In genomic region chr11:60919956-60920355, GRCh38 we compare ENCODE assay signal across 15 cellular contexts.
DNase-seq lines count a peak whose midpoint lies in the region; ATAC-seq and TF ChIP-seq lines count a peak whose summit lies in the region.
"Had no signal": no experiment of that assay in that cellular context is flagged by ENCODE, and none has a peak within 500 bp of the region (broad histone marks: within the 10 kb centered on the region; RNA-seq: fewer than 3 reads in every experiment).

No MANE protein-coding gene starts in this region.

- H3K9me3 ChIP-seq in OCI-LY3 (ENCODE audit: insufficient read depth, low read length): no peaks in the 10 kb centered on the region
- H3K9me3 ChIP-seq: BLaER1 had no signal

- H3K27me3 Mint-ChIP-seq in dendritic cell treated with granulocyte-macrophage colony-stimulating factor and Interleukin-4, amounts not matched to agents 40 ng/mL and 50 ng/mL, for 4 days: peaks cover 24% of the 10 kb centered on the region

- no peak for ATAC-seq in HG02623 (IDR thresholded peaks at IDR 0.05; ENCODE audit: unreplicated experiment)
- ATAC-seq: Panc1 had no signal

- H3K9ac ChIP-seq in OCI-LY3 (ENCODE audit: low read length): no peak overlapping the region; the same call in 1 of the 2 replicates
- H3K9ac ChIP-seq: BLaER1 had no signal

- H3K27ac Mint-ChIP-seq in dendritic cell treated with granulocyte-macrophage colony-stimulating factor and Interleukin-4, amounts not matched to agents 40 ng/mL and 50 ng/mL, for 4 days: peak overlapping the region; percentile 39

- peak overlapping the region; percentile 43; the same call in 1 of the 2 replicates for H3K27ac ChIP-seq in OCI-LY3 (ENCODE audit: low read length)
- H3K27ac ChIP-seq: BLaER1 had no signal

- H3K27me3 ChIP-seq in OCI-LY3 (ENCODE audit: low read depth, low read length): no peaks in the 10 kb centered on the region

- peaks cover 56% of the 10 kb centered on the region for H3K4me1 ChIP-seq in OCI-LY3 (ENCODE audit: low read length)

- H3K4me1 Mint-ChIP-seq in dendritic cell treated with granulocyte-macrophage colony-stimulating factor and Interleukin-4, amounts not matched to agents 40 ng/mL and 50 ng/mL, for 4 days (ENCODE audit: low read depth): peaks cover 51% of the 10 kb centered on the region

- no peak overlapping the region for H2AFZ ChIP-seq in OCI-LY3 (ENCODE audit: low read depth, low read length)

- peak overlapping the region; percentile 13 for H3K4me3 Mint-ChIP-seq in dendritic cell treated with granulocyte-macrophage colony-stimulating factor and Interleukin-4, amounts not matched to agents 40 ng/mL and 50 ng/mL, for 4 days

- peaks cover 50% of the 10 kb centered on the region for H3K79me2 ChIP-seq in OCI-LY3 (ENCODE audit: low read length)

- no peak for TF ChIP-seq CTCF in OCI-LY3 (IDR thresholded peaks at IDR 0.05; ENCODE audit: low read depth, low read length)

- H3K36me3 Mint-ChIP-seq in dendritic cell treated with granulocyte-macrophage colony-stimulating factor and Interleukin-4, amounts not matched to agents 40 ng/mL and 50 ng/mL, for 4 days (ENCODE audit: low read depth): peaks cover 47% of the 10 kb centered on the region

- peaks cover 43% of the 10 kb centered on the region for H4K20me1 ChIP-seq in OCI-LY3 (ENCODE audit: insufficient read depth, low read length)

- H3K9me3 Mint-ChIP-seq in dendritic cell treated with granulocyte-macrophage colony-stimulating factor and Interleukin-4, amounts not matched to agents 40 ng/mL and 50 ng/mL, for 4 days: no peaks in the 10 kb centered on the region

- peak overlapping the region; percentile 77 for H3K4me2 ChIP-seq in OCI-LY3 (ENCODE audit: low read length)
- H3K4me2 ChIP-seq: BLaER1 had no signal

- intact Hi-C loops in dendritic cell treated with granulocyte-macrophage colony-stimulating factor and Interleukin-4, amounts not matched to agents 40 ng/mL and 50 ng/mL, for 4 days (cut with micrococcal nuclease): no loop called here

- H3K4me3 ChIP-seq in OCI-LY3 (ENCODE audit: low read length): no peak overlapping the region
- H3K4me3 ChIP-seq: BLaER1 had no signal

- peak; percentile 58 for DNase-seq in medulla oblongata (ENCODE audit: extremely low spot score)
- DNase-seq in glomerular visceral epithelial cell (ENCODE audit: extremely low spot score): no peak
- no peak for DNase-seq in NCI-H526 treated with DMSO at 0.1 percent for 48 hours (lab: John Stamatoyannopoulos, UW)
- no peak for DNase-seq in activated CD8-positive, alpha-beta memory T cell treated with anti-CD3 and anti-CD28 coated beads for 24 hours
- DNase-seq: EL, H7, NCI-H187 treated with DMSO at 0.1 percent for 48 hours, NCI-H446, NCI-H748 treated with DMSO at 0.1 percent for 48 hours, SHP77 had no signal

- peaks cover 65% of the 10 kb centered on the region for H3K36me3 ChIP-seq in OCI-LY3 (replicated peaks; ENCODE audit: low read depth, low read length)
